Comparison of ENCODE assay signal across 16 cellular contexts in genomic region chr3:14480207-14481017, GRCh38. TPM values are rescaled to one million over a fixed set of nuclear protein-coding genes. Genes with fewer than 3 reads are reported as not detected.
DNase-seq lines count a peak whose midpoint lies in the region; ATAC-seq and TF ChIP-seq lines count a peak whose summit lies in the region.
"Had no signal": no experiment of that assay in that cellular context is flagged by ENCODE, and none has a peak within 500 bp of the region (broad histone marks: within the 10 kb centered on the region; RNA-seq: fewer than 3 reads in every experiment).

No MANE protein-coding gene starts in this region.

- H3K9ac ChIP-seq in mesendoderm (ENCODE audit: low read length): no peak overlapping the region
- H3K9ac ChIP-seq: neural progenitor cell had no signal

- no peak overlapping the region for H4K5ac ChIP-seq in mesendoderm (ENCODE audit: low read length)

- H3K27me3 ChIP-seq in adrenal gland (no peaks in the 10 kb centered on the region), foreskin keratinocyte (no peaks in the 10 kb centered on the region), mesendoderm (ENCODE audit: insufficient read depth, low read length, poor library complexity) (no peaks in the 10 kb centered on the region), PC-9 (ENCODE audit: insufficient read depth, low read depth) (no peaks in the 10 kb centered on the region)
- H3K27me3 ChIP-seq: neural progenitor cell had no signal

- peaks cover 7% of the 10 kb centered on the region; the same call in 1 of the 2 replicates for H4K20me1 ChIP-seq in PC-9 (ENCODE audit: insufficient read depth)

- H2BK5ac ChIP-seq in mesendoderm (ENCODE audit: low read length): no peak overlapping the region

- peaks cover 12 to 34% of the 10 kb centered on the region in 2 donors for H3K4me1 ChIP-seq in adrenal gland (replicated peaks in 1 of 2)
- H3K4me1 ChIP-seq in foreskin keratinocyte: peaks cover 8% of the 10 kb centered on the region
- H3K4me1 ChIP-seq in mesendoderm (ENCODE audit: control insufficient read depth, low read depth, low read length): no peaks in the 10 kb centered on the region
- no peaks in the 10 kb centered on the region for H3K4me1 ChIP-seq in PC-9 (replicated peaks; ENCODE audit: insufficient read depth)
- H3K4me1 ChIP-seq: neural progenitor cell had no signal

- H3K4ac ChIP-seq in mesendoderm (ENCODE audit: low read depth, low read length): no peak overlapping the region

- H3K79me2 ChIP-seq in mesendoderm (ENCODE audit: control insufficient read depth, insufficient read depth, low read length) (no peaks in the 10 kb centered on the region), PC-9 (ENCODE audit: low read depth) (no peaks in the 10 kb centered on the region)

- CTCF ChIA-PET in PC-9 (lab: Charles Lee): interaction anchor here (0.6 kb wide), 1 partner anchor 277 kb away, joined by 5 read pairs; no protein-coding TSS in a partner anchor

- H2AFZ ChIP-seq in PC-9: no peak overlapping the region
- H2AFZ ChIP-seq: neural progenitor cell had no signal

- H3K18ac ChIP-seq in mesendoderm (ENCODE audit: low read length): no peak overlapping the region

- TF ChIP-seq CTCF in adrenal gland (IDR thresholded peaks at IDR 0.05) (no peak), foreskin keratinocyte (conservative IDR thresholded peaks at IDR 0.05) (no peak), PC-9 (conservative IDR thresholded peaks at IDR 0.05) (no peak)

- H2BK120ac ChIP-seq in mesendoderm (ENCODE audit: low read depth, low read length): no peak overlapping the region

- no TSS peak for BruUV-seq in PC-9 (replicated peaks; lab: Mats Ljungman, UMichigan)

- H3K36me3 ChIP-seq in adrenal gland (replicated peaks in 1 of 2) (peaks cover 0 to 81% of the 10 kb centered on the region in 2 donors), mesendoderm (ENCODE audit: control insufficient read depth, insufficient read depth, low read length) (peaks cover 22% of the 10 kb centered on the region), PC-9 (ENCODE audit: low read depth) (peaks cover 48% of the 10 kb centered on the region)
- H3K36me3 ChIP-seq: neural progenitor cell had no signal

- H3K79me1 ChIP-seq in mesendoderm (ENCODE audit: low read length): no peaks in the 10 kb centered on the region

- peak; percentile 57 for DNase-seq in Daoy (ENCODE audit: low read depth)
- peak in 6 of 7 donors; percentile 52 to 80 (median 73) for DNase-seq in adrenal gland
- DNase-seq in foreskin keratinocyte: peak; percentile 94 to 96
- DNase-seq in mesendoderm: peak; percentile 85
- DNase-seq in stimulated activated CD4-positive, alpha-beta T cell treated with anti-CD3 and anti-CD28 coated beads, Interleukin-1b, Interleukin-23, amount 100 ng/mL, for 48 hours: no peak
- no peak for DNase-seq in NCI-H1417 (lab: John Stamatoyannopoulos, UW)
- no peak for DNase-seq in PC-9
- no peak for DNase-seq in NCI-H2171 treated with DMSO at 0.1 percent for 48 hours (lab: John Stamatoyannopoulos, UW)
- DNase-seq: activated B cell treated with CpG ODN at 0.5 μM for 24 hours; activated T-cell treated with anti-CD3 and anti-CD28 coated beads, Interleukin-2, amount 50 U/mL, for 24 hours; DMS53; erythroblast; NCI-H526 treated with DMSO at 0.1 percent for 48 hours; stimulated activated CD4-positive, alpha-beta T cell treated with anti-CD3 and anti-CD28 coated beads, Interleukin-15, amount 100 ng/mL, for 24 hours; stimulated activated CD8-positive, alpha-beta memory T cell treated with anti-CD3 and anti-CD28 coated beads, Interleukin-4, amount 100 ng/mL, for 48 hours had no signal

- no peak overlapping the region for H2BK15ac ChIP-seq in mesendoderm (replicated peaks; ENCODE audit: low read depth)

- no peak overlapping the region for H3K56ac ChIP-seq in mesendoderm (ENCODE audit: low read length)

- H4K8ac ChIP-seq in mesendoderm (ENCODE audit: low read depth, low read length): no peak overlapping the region

- WGBS in adrenal gland, 4 donors: 63 to 77% (median 73%) methylated on average over 3 to 8 of the region's 8 CpGs
- no CpG with 5 or more reads among the region's 8 CpGs for WGBS in mesendoderm (ENCODE audit: extremely low coverage, insufficient coverage, low lambda C conversion rate)

- H2AK5ac ChIP-seq in mesendoderm (ENCODE audit: low read length): no peak overlapping the region

- TF ChIP-seq POLR2A in adrenal gland (IDR thresholded peaks at IDR 0.05): no peak

- peak; percentile 95 for ATAC-seq in foreskin keratinocyte

- H3K4me2 ChIP-seq in mesendoderm (ENCODE audit: low read length) (no peak overlapping the region), PC-9 (no peak overlapping the region)
- H3K4me2 ChIP-seq: neural progenitor cell had no signal

- POLR2A ChIA-PET in PC-9 (lab: Charles Lee; ENCODE audit: unreplicated experiment): no interaction called here

- intact Hi-C loops in adrenal gland (cut with DNase I) (no loop called here), PC-9 (cut with micrococcal nuclease; ENCODE audit: unreplicated experiment) (no loop called here)

- no peak overlapping the region for H3K4me3 ChIP-seq in adrenal gland
- H3K4me3 ChIP-seq in mesendoderm (ENCODE audit: low read length): no peak overlapping the region
- H3K4me3 ChIP-seq in PC-9: no peak overlapping the region
- H3K4me3 ChIP-seq: neural progenitor cell had no signal

- peaks cover 10% of the 10 kb centered on the region; the same call in 1 of the 2 replicates for H3F3A ChIP-seq in PC-9 (ENCODE audit: insufficient read depth, low read depth)

- H3K27ac ChIP-seq in adrenal gland (peak overlapping the region in 1 of 5 donors; percentile 14), foreskin keratinocyte (no peak overlapping the region), mesendoderm (ENCODE audit: low read depth, low read length) (no peak overlapping the region), PC-9 (no peak overlapping the region)
- H3K27ac ChIP-seq: neural progenitor cell had no signal

- H3K9me3 ChIP-seq in adrenal gland (replicated peaks in 1 of 3): no peaks in the 10 kb centered on the region
- no peaks in the 10 kb centered on the region for H3K9me3 ChIP-seq in PC-9 (ENCODE audit: insufficient read depth, low read depth)

- no peak overlapping the region for H3K23ac ChIP-seq in mesendoderm (ENCODE audit: low read length)

- no peaks in the 10 kb centered on the region for H3K9me2 ChIP-seq in PC-9 (ENCODE audit: insufficient read depth)

RNA-seq across cellular contexts. Expression of gene GRIP2, which starts 59.7 kb away (rescaled TPM):
- not detected in 2 replicates for total RNA-seq in Daoy (2014; rRNA removed; shearing (Covaris generic))
- total RNA-seq in adrenal gland: 1 to 10 TPM in 4 of 8 donors, under 1 TPM in 4; 0.09 to 2.1 (median 1.1) TPM
- polyA plus RNA-seq in adrenal gland: 1 to 10 TPM in 1 of 3 donors, under 1 TPM in 2; 0.49 to 2.5 (median 0.74) TPM
- total RNA-seq in foreskin keratinocyte: 0.78 and 0.81 TPM in 2 replicates
- 0.47 and 0.57 TPM in 2 replicates for polyA plus RNA-seq in foreskin keratinocyte
- 0.66 TPM for polyA plus RNA-seq in mesendoderm (2013, experiment 1 of 2)
- polyA plus RNA-seq in mesendoderm (2013, experiment 2 of 2): 0.64 TPM
- total RNA-seq in PC-9 (2021): not detected in 2 replicates
- total RNA-seq: activated B cell treated with CpG ODN at 0.5 μM for 24 hours had no signal

Comparison
In these comparisons a context has a peak if more than half of its experiments do, and no peak if none do; other contexts are left out.
1. DNase-seq: peak in Daoy (single experiment), adrenal gland (6 of 7), foreskin keratinocyte (2 of 2) and mesendoderm (single experiment); none in stimulated activated CD4-positive, alpha-beta T cell treated with anti-CD3 and anti-CD28 coated beads, Interleukin-1b, Interleukin-23, amount 100 ng/mL, for 48 hours (single experiment), NCI-H1417 (0 of 3), PC-9 (0 of 2) and NCI-H2171 treated with DMSO at 0.1 percent for 48 hours (single experiment).